Comparison of ENCODE assay signal across 8 cellular contexts in the genomic region with DNA sequence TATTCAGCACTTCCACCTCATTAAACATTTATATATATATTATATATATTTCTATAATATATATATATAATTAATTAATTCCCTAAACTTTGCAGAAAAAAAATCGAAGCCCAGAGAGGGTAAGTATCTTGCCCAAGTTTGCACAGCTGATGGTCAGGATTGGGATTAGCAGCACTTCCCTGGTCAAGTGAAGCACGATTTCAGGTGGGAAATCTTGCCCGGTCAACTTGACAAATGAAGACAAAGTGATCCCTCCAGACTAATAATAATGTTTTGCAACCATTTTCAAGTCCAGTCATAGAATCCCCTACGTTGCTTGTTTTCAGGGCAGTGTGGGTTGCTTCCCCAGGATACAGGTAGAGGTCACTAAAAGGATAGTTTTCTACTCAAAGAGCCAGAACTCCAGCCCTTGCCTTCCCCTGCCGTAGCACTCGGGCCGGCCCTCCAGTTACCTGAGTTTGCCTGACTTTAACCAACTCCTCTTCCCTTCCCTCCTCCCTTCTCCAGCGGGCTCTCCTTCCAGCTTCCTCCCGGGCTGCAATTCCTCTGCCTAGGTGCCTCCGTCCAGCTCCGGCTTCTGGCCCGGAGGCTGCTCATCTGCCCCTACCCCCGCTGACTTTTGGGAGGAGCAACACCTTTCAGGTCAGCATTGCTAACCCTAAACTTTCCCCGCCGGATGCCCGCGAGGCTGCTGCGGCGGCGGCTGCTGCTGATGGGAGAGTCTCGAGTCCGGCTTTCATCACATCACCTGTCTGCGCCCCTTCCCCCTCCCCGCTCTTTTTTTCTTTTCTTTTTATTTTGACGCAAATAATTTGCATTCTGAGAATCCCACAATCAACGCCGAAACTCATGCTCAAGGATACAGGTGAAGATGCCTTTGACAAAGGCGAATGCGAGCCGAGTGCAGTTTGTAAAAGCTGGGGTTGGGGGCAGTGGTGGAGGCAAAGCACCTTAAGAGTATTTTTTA. TPM values are rescaled to one million over a fixed set of nuclear protein-coding genes. Genes with fewer than 3 reads are reported as not detected.
DNase-seq lines count a peak whose midpoint lies in the region; ATAC-seq and TF ChIP-seq lines count a peak whose summit lies in the region.

No MANE protein-coding gene starts in this region.

- no peak overlapping the region for H3K27ac Mint-ChIP-seq in activated CD4-positive, alpha-beta T cell treated with anti-CD3 and anti-CD28 coated beads, Interleukin-2, amount 10 ng/mL, durations not matched to agents 7 days and 5 days
- H3K27ac Mint-ChIP-seq in nephron, result peak overlapping the region; percentile 79 to 89 (median 85)

- POLR2A ChIA-PET in activated CD4-positive, alpha-beta T cell treated with anti-CD3 and anti-CD28 coated beads, Interleukin-2, amount 10 ng/mL, durations not matched to agents 7 days and 5 days (lab: Charles Lee), result no interaction called here

- H3K4me1 Mint-ChIP-seq in activated CD4-positive, alpha-beta T cell treated with anti-CD3 and anti-CD28 coated beads, Interleukin-2, amount 10 ng/mL, durations not matched to agents 7 days and 5 days, result peaks cover 7% of the 10 kb centered on the region
- peaks cover 34% of the 10 kb centered on the region for H3K4me1 Mint-ChIP-seq in nephron

- CTCF ChIA-PET in activated CD4-positive, alpha-beta T cell treated with anti-CD3 and anti-CD28 coated beads, Interleukin-2, amount 10 ng/mL, durations not matched to agents 7 days and 5 days (lab: Charles Lee), result interaction anchor here (1.5 kb wide), 1 partner anchor 8 kb away, joined by 4 read pairs; no protein-coding TSS in a partner anchor

- peak overlapping the region; percentile 54 for H3K4me3 Mint-ChIP-seq in activated CD4-positive, alpha-beta T cell treated with anti-CD3 and anti-CD28 coated beads, Interleukin-2, amount 10 ng/mL, durations not matched to agents 7 days and 5 days
- peak overlapping the region; percentile 85 to 92 (median 86) for H3K4me3 Mint-ChIP-seq in nephron

- H3K36me3 ChIP-seq in endocrine pancreas (ENCODE audit: control insufficient read depth, insufficient read depth, low read length), result no peaks in the 10 kb centered on the region

- H3K27me3 ChIP-seq in endocrine pancreas (ENCODE audit: control insufficient read depth, insufficient read depth, low read length), result no peaks in the 10 kb centered on the region

- DNase-seq in activated CD4-positive, alpha-beta T cell treated with anti-CD3 and anti-CD28 coated beads, Interleukin-2, amount 10 ng/mL, durations not matched to agents 7 days and 5 days, result no peak
- DNase-seq in activated CD4-positive, alpha-beta T cell treated with anti-CD3 and anti-CD28 coated beads, Interleukin-2, amount 50 U/mL, for 4 hours, result no peak
- DNase-seq in NOMO-1 treated with DMSO at 0.1 percent for 48 hours (lab: John Stamatoyannopoulos, UW; ENCODE audit: unreplicated experiment), result peak; percentile 85
- no peak for DNase-seq in C1 segment of cervical spinal cord (lab: John Stamatoyannopoulos, UW)
- DNase-seq in A172 (ENCODE audit: low spot score), result no peak

- H3K27me3 Mint-ChIP-seq in activated CD4-positive, alpha-beta T cell treated with anti-CD3 and anti-CD28 coated beads, Interleukin-2, amount 10 ng/mL, durations not matched to agents 7 days and 5 days, result peaks cover 68% of the 10 kb centered on the region
- H3K27me3 Mint-ChIP-seq in nephron (ENCODE audit: low read depth), result peaks cover 20% of the 10 kb centered on the region

- peak overlapping the region; percentile 39 for H3K4me3 ChIP-seq in endocrine pancreas (ENCODE audit: control insufficient read depth, insufficient read depth, low read length)

- peaks cover 3% of the 10 kb centered on the region for H3K4me1 ChIP-seq in endocrine pancreas (ENCODE audit: control insufficient read depth, insufficient read depth, low read length)

- no peaks in the 10 kb centered on the region for H3K9me3 ChIP-seq in endocrine pancreas (ENCODE audit: control insufficient read depth, low read length)

- no peaks in the 10 kb centered on the region for H3K9me3 Mint-ChIP-seq in activated CD4-positive, alpha-beta T cell treated with anti-CD3 and anti-CD28 coated beads, Interleukin-2, amount 10 ng/mL, durations not matched to agents 7 days and 5 days
- H3K9me3 Mint-ChIP-seq in nephron, result no peaks in the 10 kb centered on the region

- TF ChIP-seq CTCF in nephron (IDR thresholded peaks at IDR 0.05; ENCODE audit: unreplicated experiment in 3 of 3), result peak in 2 of 3 experiments; percentile 10 to 21

- H3K36me3 Mint-ChIP-seq in activated CD4-positive, alpha-beta T cell treated with anti-CD3 and anti-CD28 coated beads, Interleukin-2, amount 10 ng/mL, durations not matched to agents 7 days and 5 days (ENCODE audit: low read depth), result no peaks in the 10 kb centered on the region
- no peaks in the 10 kb centered on the region for H3K36me3 Mint-ChIP-seq in nephron (ENCODE audit: low read depth)

- peak; percentile 74 for ATAC-seq in HG02610 (IDR thresholded peaks at IDR 0.05; ENCODE audit: unreplicated experiment)

- peak overlapping the region; percentile 8 for H3K9ac ChIP-seq in endocrine pancreas (ENCODE audit: control insufficient read depth, insufficient read depth, low read length)

RNA-seq across cellular contexts. Expression of a gene that starts 0.9 kb away (rescaled TPM):
- total RNA-seq in activated CD4-positive, alpha-beta T cell treated with anti-CD3 and anti-CD28 coated beads, Interleukin-2, amount 10 ng/mL, durations not matched to agents 7 days and 5 days, result not detected
- total RNA-seq in A172 (2014; rRNA removed; shearing (Covaris generic)), result 0.36 TPM in 1 of 2 replicates, not detected in the other
